In genomic region chr14:86312154-86312553, GRCh38 we compare ENCODE assay signal across 7 cellular contexts.
DNase-seq lines count a peak whose midpoint lies in the region; ATAC-seq and TF ChIP-seq lines count a peak whose summit lies in the region.
"Not testable (repeated sequence)": the region's sequence is repeated elsewhere in the genome, so short reads cannot be mapped to it uniquely, and the experiment has no call there.

No MANE protein-coding gene starts in this region.

- CTCF ChIA-PET in PC-9 (lab: Charles Lee); WTC11 (lab: Charles Lee): not testable (repeated sequence)

- POLR2A ChIA-PET in PC-9 (lab: Charles Lee; ENCODE audit: unreplicated experiment); WTC11 (lab: Charles Lee): not testable (repeated sequence)

- TF ChIP-seq CTCF in GM23338 (conservative IDR thresholded peaks at IDR 0.05; ENCODE audit: low read depth in 2 of 2); PC-9 (conservative IDR thresholded peaks at IDR 0.05); WTC11 (IDR thresholded peaks at IDR 0.05): not testable (repeated sequence)

- H2AFZ ChIP-seq in GM23338, result peak overlapping the region; percentile 83; the same call in 1 of the 2 replicates
- not testable (repeated sequence) for H2AFZ ChIP-seq in PC-9

- H3K4me1 ChIP-seq in GM23338 (ENCODE audit: insufficient read depth); PC-9 (replicated peaks; ENCODE audit: insufficient read depth); iPS-15b (ENCODE audit: control insufficient read depth, insufficient read depth, low read length): not testable (repeated sequence)

- not testable (repeated sequence) for ATAC-seq in GM23338, WTC11

- H3K9me3 ChIP-seq in PC-9 (ENCODE audit: insufficient read depth, low read depth); iPS-15b (ENCODE audit: control insufficient read depth, insufficient read depth, low read length): not testable (repeated sequence)

- H3K27ac Mint-ChIP-seq in GM23338, result not testable (repeated sequence)
- H3K27ac Mint-ChIP-seq in WTC11, result peak overlapping the region; percentile 89

- H3F3A ChIP-seq in GM23338 (replicated peaks; ENCODE audit: low read depth); PC-9 (ENCODE audit: insufficient read depth, low read depth): not testable (repeated sequence)

- H3K4me3 ChIP-seq in GM23338 (peak overlapping the region; percentile 20; the same call in 1 of the 2 replicates), PC-9 (peak overlapping the region; percentile 14; the same call in 1 of the 2 replicates), iPS-15b (ENCODE audit: low read depth, low read length) (peak overlapping the region; percentile 50)

- H3K9me3 Mint-ChIP-seq in GM23338, WTC11: not testable (repeated sequence)

- not testable (repeated sequence) for H3K4me3 Mint-ChIP-seq in GM23338
- H3K4me3 Mint-ChIP-seq in WTC11, result peak overlapping the region; percentile 61

- not testable (repeated sequence) for H3K4me2 ChIP-seq in GM23338
- peak overlapping the region; percentile 40 for H3K4me2 ChIP-seq in PC-9

- H4K20me1 ChIP-seq in GM23338 (replicated peaks; ENCODE audit: insufficient read depth); PC-9 (ENCODE audit: insufficient read depth): not testable (repeated sequence)

- H3K27me3 Mint-ChIP-seq in GM23338 (ENCODE audit: insufficient read depth, low read depth, poor library complexity); WTC11 (ENCODE audit: low read depth): not testable (repeated sequence)

- not testable (repeated sequence) for H3K36me3 ChIP-seq in GM23338 (ENCODE audit: insufficient read depth); PC-9 (ENCODE audit: low read depth); iPS-15b (ENCODE audit: control insufficient read depth, insufficient read depth, low read length)

- BruUV-seq in PC-9 (replicated peaks; lab: Mats Ljungman, UMichigan), result not testable (repeated sequence)

- H3K27me3 ChIP-seq in GM23338 (ENCODE audit: insufficient read depth); PC-9 (ENCODE audit: insufficient read depth, low read depth); iPS-15b (ENCODE audit: control insufficient read depth, insufficient read depth, low read length): not testable (repeated sequence)

- not testable (repeated sequence) for H3K9ac ChIP-seq in iPS-15b (ENCODE audit: low read depth, low read length)

- not testable (repeated sequence) for H3K36me3 Mint-ChIP-seq in GM23338 (ENCODE audit: low read depth); WTC11

- DNase-seq in Daoy (ENCODE audit: low read depth), result peak; percentile 29
- DNase-seq in GM23338 (ENCODE audit: low spot score); PC-9; WTC11 (ENCODE audit: low spot score): not testable (repeated sequence)
- DNase-seq in NCI-H1417 (lab: John Stamatoyannopoulos, UW), result peak; percentile 14 to 36 (median 31)
- peak; percentile 16 to 40 for DNase-seq in NCI-H526 (lab: John Stamatoyannopoulos, UW)

- intact Hi-C loops in PC-9 (cut with micrococcal nuclease; ENCODE audit: unreplicated experiment), result not testable (repeated sequence)

- H3K79me2 ChIP-seq in GM23338 (replicated peaks; ENCODE audit: insufficient read depth); PC-9 (ENCODE audit: low read depth): not testable (repeated sequence)

- H3K4me1 Mint-ChIP-seq in GM23338, result not testable (repeated sequence)
- peaks cover 11% of the 10 kb centered on the region for H3K4me1 Mint-ChIP-seq in WTC11

- H3K9me2 ChIP-seq in GM23338 (ENCODE audit: insufficient read depth); PC-9 (ENCODE audit: insufficient read depth): not testable (repeated sequence)

- H3K27ac ChIP-seq in GM23338 (ENCODE audit: low read depth); PC-9: not testable (repeated sequence)
